ENCODE assay signal across 14 cellular contexts in genomic region chr16:81520560-81521135, GRCh38.
DNase-seq lines count a peak whose midpoint lies in the region; ATAC-seq and TF ChIP-seq lines count a peak whose summit lies in the region.
"Had no signal": no experiment of that assay in that cellular context is flagged by ENCODE, and none has a peak within 500 bp of the region (broad histone marks: within the 10 kb centered on the region; RNA-seq: fewer than 3 reads in every experiment).

No MANE protein-coding gene starts in this region.

- H3K27me3 Mint-ChIP-seq in activated naive CD4-positive, alpha-beta T cell treated with anti-CD3 and anti-CD28 coated beads, Interleukin-2, amount 50 U/mL, for 24 hours, result no peaks in the 10 kb centered on the region
- H3K27me3 Mint-ChIP-seq in effector memory CD8-positive, alpha-beta T cell, result no peaks in the 10 kb centered on the region
- H3K27me3 Mint-ChIP-seq: progenitor cell of endocrine pancreas had no signal

- peak overlapping the region; percentile 62 for H3K4me2 ChIP-seq in OCI-LY7 (ENCODE audit: low read length)

- ATAC-seq in effector memory CD8-positive, alpha-beta T cell (replicated peaks), result no peak

- no peak for TF ChIP-seq CTCF in OCI-LY7 (conservative IDR thresholded peaks at IDR 0.05; ENCODE audit: low read length)
- TF ChIP-seq CTCF in stomach (IDR thresholded peaks at IDR 0.05), result no peak

- peak overlapping the region; percentile 76 for H3K27ac Mint-ChIP-seq in activated naive CD4-positive, alpha-beta T cell treated with anti-CD3 and anti-CD28 coated beads, Interleukin-2, amount 50 U/mL, for 24 hours
- peak overlapping the region; percentile 100 for H3K27ac Mint-ChIP-seq in effector memory CD8-positive, alpha-beta T cell
- H3K27ac Mint-ChIP-seq: progenitor cell of endocrine pancreas had no signal

- H3K9me3 Mint-ChIP-seq in activated naive CD4-positive, alpha-beta T cell treated with anti-CD3 and anti-CD28 coated beads, Interleukin-2, amount 50 U/mL, for 24 hours, result no peaks in the 10 kb centered on the region
- no peaks in the 10 kb centered on the region for H3K9me3 Mint-ChIP-seq in effector memory CD8-positive, alpha-beta T cell

- no peak for TF ChIP-seq EP300 in stomach (IDR thresholded peaks at IDR 0.05)

- H3K36me3 ChIP-seq in OCI-LY7 (ENCODE audit: insufficient read depth, low read length) (peaks cover 11% of the 10 kb centered on the region), stomach (peaks cover 0 to 6% (median 2%) of the 10 kb centered on the region in 4 donors), HAP-1 (replicated peaks) (no peaks in the 10 kb centered on the region)
- H3K36me3 ChIP-seq: thoracic aorta had no signal

- no peak for DNase-seq in activated naive CD4-positive, alpha-beta T cell treated with anti-CD3 and anti-CD28 coated beads, Interleukin-2, amount 50 U/mL, for 16 hours
- DNase-seq in OCI-LY7 (ENCODE audit: low spot score) (no peak), stomach (no peak), hepatic stellate cell (ENCODE audit: low spot score) (no peak), HAP-1 (ENCODE audit: low spot score in 2 of 2) (no peak), retina (no peak)
- DNase-seq in effector memory CD8-positive, alpha-beta T cell, result no peak
- DNase-seq: HCEC 1CT, heart right ventricle, NCI-H1436 treated with DMSO at 0.1 percent for 48 hours, NCI-H510A treated with DMSO at 0.1 percent for 48 hours had no signal

- H3K4me1 Mint-ChIP-seq in activated naive CD4-positive, alpha-beta T cell treated with anti-CD3 and anti-CD28 coated beads, Interleukin-2, amount 50 U/mL, for 24 hours, result peaks cover 24% of the 10 kb centered on the region
- peaks cover 56 to 67% of the 10 kb centered on the region in 2 donors for H3K4me1 Mint-ChIP-seq in effector memory CD8-positive, alpha-beta T cell (ENCODE audit: low read depth in 2 of 2)

- intact Hi-C loops in OCI-LY7 (cut with micrococcal nuclease; ENCODE audit: unreplicated experiment) (no loop called here), stomach (cut with DNase I; ENCODE audit: low total_unique reads) (no loop called here)

- H3K4me1 ChIP-seq in OCI-LY7 (ENCODE audit: insufficient read depth, low read length, poor library complexity, severe bottlenecking) (peaks cover 39% of the 10 kb centered on the region), stomach (peaks cover 11 to 51% (median 20%) of the 10 kb centered on the region in 4 donors), HAP-1 (no peaks in the 10 kb centered on the region)

- peaks cover 14% of the 10 kb centered on the region; the same call in 1 of the 2 replicates for H3K79me2 ChIP-seq in OCI-LY7 (ENCODE audit: insufficient read depth, low read depth, low read length)

- H3K27me3 ChIP-seq in stomach, result no peaks in the 10 kb centered on the region
- H3K27me3 ChIP-seq in HAP-1 (ENCODE audit: low read depth), result no peaks in the 10 kb centered on the region
- H3K27me3 ChIP-seq: heart right ventricle had no signal

- H3K4me3 ChIP-seq in OCI-LY7 (ENCODE audit: low read depth, low read length, poor library complexity, severe bottlenecking), result no peak overlapping the region
- H3K4me3 ChIP-seq in stomach, result no peak overlapping the region
- no peak overlapping the region for H3K4me3 ChIP-seq in HAP-1
- H3K4me3 ChIP-seq: heart right ventricle, thoracic aorta had no signal

- no peaks in the 10 kb centered on the region for H3K9me2 ChIP-seq in OCI-LY7 (ENCODE audit: insufficient read depth, low read length)

- no TSS peak for BruUV-seq in OCI-LY7 (replicated peaks; lab: Mats Ljungman, UMichigan)

- H3K4me3 Mint-ChIP-seq in activated naive CD4-positive, alpha-beta T cell treated with anti-CD3 and anti-CD28 coated beads, Interleukin-2, amount 50 U/mL, for 24 hours, result no peak overlapping the region
- H3K4me3 Mint-ChIP-seq in effector memory CD8-positive, alpha-beta T cell, result peak overlapping the region; percentile 79 to 82

- POLR2A ChIA-PET in OCI-LY7 (lab: Charles Lee), result interaction anchor here (0.6 kb wide), 2 partner anchors 75 to 145 kb away, joined by 3 to 4 read pairs; no protein-coding TSS in a partner anchor

- peaks cover 24% of the 10 kb centered on the region for H4K20me1 ChIP-seq in OCI-LY7 (ENCODE audit: insufficient read depth, low read length)

- H3K27ac ChIP-seq in OCI-LY7 (ENCODE audit: low read depth, low read length, poor library complexity, severe bottlenecking), result no peak overlapping the region
- peak overlapping the region in 4 of 5 donors; percentile 5 to 40 (median 24) for H3K27ac ChIP-seq in stomach
- H3K27ac ChIP-seq: thoracic aorta had no signal

- 67 to 85% (median 77%) methylated on average over 4 to 5 of the region's 5 CpGs for WGBS in stomach, 5 donors

- no peak for TF ChIP-seq POLR2A in stomach (IDR thresholded peaks at IDR 0.05)

- H3K36me3 Mint-ChIP-seq in activated naive CD4-positive, alpha-beta T cell treated with anti-CD3 and anti-CD28 coated beads, Interleukin-2, amount 50 U/mL, for 24 hours, result peaks cover 6% of the 10 kb centered on the region
- peaks cover 57% of the 10 kb centered on the region for H3K36me3 Mint-ChIP-seq in effector memory CD8-positive, alpha-beta T cell (ENCODE audit: insufficient read depth)

- CTCF ChIA-PET in OCI-LY7 (lab: Charles Lee; ENCODE audit: unreplicated experiment), result no interaction called here

- in situ Hi-C loops in HAP-1 (cut with MboI; ENCODE audit: low sequenced_read_pairs), result no loop called here

- no peak overlapping the region for H2AFZ ChIP-seq in OCI-LY7 (ENCODE audit: low read length)

- H3K9me3 ChIP-seq in OCI-LY7 (ENCODE audit: low read length), result no peaks in the 10 kb centered on the region
- no peaks in the 10 kb centered on the region for H3K9me3 ChIP-seq in stomach
- no peaks in the 10 kb centered on the region for H3K9me3 ChIP-seq in HAP-1
- H3K9me3 ChIP-seq: heart right ventricle, thoracic aorta had no signal
